In genomic region chr9:112917987-112918362, GRCh38 we compare ENCODE assay signal across 27 cellular contexts. TPM values are rescaled to one million over a fixed set of nuclear protein-coding genes. Genes with fewer than 3 reads are reported as not detected.
"Had no signal": no experiment of that assay in that cellular context is flagged by ENCODE, and none has a peak within 500 bp of the region (broad histone marks: within the 10 kb centered on the region; RNA-seq: fewer than 3 reads in every experiment).

No MANE protein-coding gene starts in this region.

- H3K4me3 ChIP-seq: cardiac muscle cell, SJCRH30 had no signal

- H3K36me3 ChIP-seq: brain microvascular endothelial cell, cardiac muscle cell, SJCRH30 had no signal

- ATAC-seq: activated T-helper 17 cell treated with anti-CD3 and anti-CD28 coated beads, Interleukin-2, amount 50 U/mL, for 72 hours; Right ventricle myocardium inferior had no signal

- DNase-seq: activated CD4-positive, alpha-beta memory T cell treated with anti-CD3 and anti-CD28 coated beads, Interleukin-2, amount 10 ng/mL, durations not matched to agents 7 days and 5 days; activated CD4-positive, alpha-beta T cell treated with anti-CD3 and anti-CD28 coated beads, Interleukin-2, amount 10 ng/mL, durations not matched to agents 7 days and 5 days; activated CD4-positive, CD25-positive, alpha-beta regulatory T cell; activated gamma-delta T cell; activated naive CD4-positive, alpha-beta T cell treated with anti-CD3 and anti-CD28 coated beads, Interleukin-2, amount 10 ng/mL, durations not matched to agents 7 days and 5 days; activated naive CD8-positive, alpha-beta T cell treated with anti-CD3 and anti-CD28 coated beads for 36 hours; activated T-cell treated with anti-CD3 and anti-CD28 coated beads for 4 hours; activated T-cell treated with anti-CD3 and anti-CD28 coated beads, Interleukin-2, amount 50 U/mL, for 48 hours; brain microvascular endothelial cell; NCI-H1092; NCI-H1417; NCI-H1694; NCI-H2029 treated with DMSO at 0.1 percent for 48 hours; NCI-H446; NCI-H524; SJCRH30; SK-N-SH; T-helper 1 cell had no signal

- H3K4me2 ChIP-seq: KMS-11, SK-N-SH had no signal

- H3K27ac ChIP-seq: brain microvascular endothelial cell, cardiac muscle cell, KMS-11, SJCRH30, VCaP had no signal

- H3K9ac ChIP-seq: KMS-11, SK-N-SH had no signal

- H3K27me3 ChIP-seq: brain microvascular endothelial cell, SJCRH30 had no signal

- H3K9me3 ChIP-seq: SJCRH30, SK-N-SH had no signal

- H3K9me2 ChIP-seq: SK-N-SH had no signal

- H3K4me1 ChIP-seq: SJCRH30 had no signal

RNA-seq across cellular contexts. Expression of gene SLC46A2, which starts 27.3 kb away (rescaled TPM):
- total RNA-seq: activated CD4-positive, alpha-beta memory T cell treated with anti-CD3 and anti-CD28 coated beads, Interleukin-2, amount 10 ng/mL, durations not matched to agents 7 days and 5 days; activated CD4-positive, alpha-beta T cell treated with anti-CD3 and anti-CD28 coated beads, Interleukin-2, amount 10 ng/mL, durations not matched to agents 7 days and 5 days; activated CD8-positive, alpha-beta memory T cell treated with anti-CD3 and anti-CD28 coated beads for 36 hours; activated naive CD8-positive, alpha-beta T cell treated with anti-CD3 and anti-CD28 coated beads for 36 hours; activated T-helper 17 cell treated with anti-CD3 and anti-CD28 coated beads, Interleukin-2, amount 50 U/mL, for 72 hours; cardiac muscle cell; MCF 10A; Right ventricle myocardium inferior; RPMI7951; SJCRH30; T-helper 2 cell treated with Interferon-gamma antibody and Interleukin-4, amounts not matched to agents 100 ng/mL and 5 ng/mL, for 36 hours had no signal
- polyA plus RNA-seq: cardiac muscle cell, SK-N-SH had no signal
